Comparison of ENCODE assay signal across 17 cellular contexts in the genomic region with DNA sequence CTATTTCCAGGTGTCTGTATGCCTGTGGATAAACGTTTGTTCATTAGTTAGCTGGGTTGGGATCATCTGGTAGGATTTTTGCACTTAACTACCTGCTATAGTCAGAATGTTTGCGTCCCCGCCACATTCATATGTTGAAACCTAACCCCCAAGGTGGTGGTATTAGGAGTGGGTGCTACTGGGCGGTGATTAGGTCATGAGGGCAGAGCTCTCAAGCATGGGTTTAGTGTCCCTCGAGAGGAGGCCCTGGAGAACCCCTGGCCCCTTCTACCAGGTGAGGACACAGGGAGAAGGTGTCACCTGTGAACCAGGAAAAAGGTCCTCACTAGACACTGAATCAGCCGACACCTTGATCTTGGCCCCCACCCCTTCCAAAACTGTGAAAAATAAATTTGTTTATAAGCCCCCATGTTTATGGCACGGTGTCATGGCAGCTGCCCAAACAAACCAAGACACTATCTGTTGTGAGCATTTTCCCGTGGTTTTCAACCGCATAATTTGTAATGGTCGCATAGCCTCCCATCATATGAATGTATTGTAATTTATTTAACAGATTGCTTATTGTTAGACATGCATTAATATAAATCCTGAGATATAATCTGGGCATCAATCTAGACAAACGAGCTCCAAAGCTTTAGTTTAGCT.
"Had no signal": no experiment of that assay in that cellular context is flagged by ENCODE, and none has a peak within 500 bp of the region (broad histone marks: within the 10 kb centered on the region; RNA-seq: fewer than 3 reads in every experiment).

No MANE protein-coding gene starts in this region.

- H3K9me3 ChIP-seq: body of pancreas, left lung, psoas muscle, right lobe of liver, stomach, testis, upper lobe of right lung had no signal

- DNase-seq: activated CD4-positive, CD25-positive, alpha-beta regulatory T cell; activated gamma-delta T cell; amygdala; body of pancreas; caudate nucleus; islet precursor cell; left lung; mammary epithelial cell; nucleus accumbens; psoas muscle; right lobe of liver; stomach; testis; upper lobe of right lung had no signal

- ATAC-seq: body of pancreas, left lung had no signal

- H3K27ac ChIP-seq: body of pancreas, left lung, psoas muscle, right lobe of liver, stomach, testis, upper lobe of right lung had no signal

- H3K27me3 ChIP-seq: body of pancreas, left lung, right lobe of liver, stomach, testis, upper lobe of right lung had no signal

- H3K27ac Mint-ChIP-seq: activated T-cell treated with anti-CD3 and anti-CD28 coated beads, Interleukin-2, amount 50 U/mL, for 72 hours; nephron; T-helper 2 cell treated with Interferon-gamma antibody and Interleukin-4, amounts not matched to agents 5 μg/mL and 100 μg/mL, for 36 hours had no signal

- H3K4me1 Mint-ChIP-seq: nephron had no signal

- H3K36me3 ChIP-seq: left lung, right lobe of liver, stomach, upper lobe of right lung had no signal

- H3K4me3 Mint-ChIP-seq: activated T-cell treated with anti-CD3 and anti-CD28 coated beads, Interleukin-2, amount 50 U/mL, for 72 hours; nephron; T-helper 2 cell treated with Interferon-gamma antibody and Interleukin-4, amounts not matched to agents 5 μg/mL and 100 μg/mL, for 36 hours had no signal

- H3K9me3 Mint-ChIP-seq: activated T-cell treated with anti-CD3 and anti-CD28 coated beads, Interleukin-2, amount 50 U/mL, for 72 hours; T-helper 2 cell treated with Interferon-gamma antibody and Interleukin-4, amounts not matched to agents 5 μg/mL and 100 μg/mL, for 36 hours had no signal

- H3K4me1 ChIP-seq: right lobe of liver, testis, upper lobe of right lung had no signal

- H3K4me3 ChIP-seq: body of pancreas, left lung, psoas muscle, right lobe of liver, stomach, testis, upper lobe of right lung had no signal
